In the genomic region with DNA sequence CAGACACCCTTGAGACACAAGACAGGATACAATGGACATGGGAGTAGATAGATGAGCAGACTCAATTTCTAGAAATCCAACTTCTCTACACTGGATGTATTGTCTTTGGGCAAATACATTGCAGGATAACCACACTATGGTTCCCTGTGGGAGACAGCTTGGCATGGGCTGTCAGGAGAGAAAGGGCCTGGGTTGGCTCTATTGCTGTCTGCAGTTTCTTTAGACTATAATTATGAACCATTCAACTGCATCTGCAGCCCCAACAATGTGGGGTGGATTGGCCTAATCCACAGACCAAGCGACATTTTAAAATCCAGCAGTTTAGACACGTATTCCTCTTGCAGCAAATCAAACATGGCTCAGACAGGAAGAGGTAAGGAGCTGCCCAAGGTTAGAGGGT, we compare ENCODE assay signal across 23 cellular contexts.
A peak's percentile ranks its signal among the peaks of the same experiment; 100 is the strongest.
DNase-seq lines count a peak whose midpoint lies in the region; ATAC-seq and TF ChIP-seq lines count a peak whose summit lies in the region.
"Had no signal": no experiment of that assay in that cellular context is flagged by ENCODE, and none has a peak within 500 bp of the region (broad histone marks: within the 10 kb centered on the region; RNA-seq: fewer than 3 reads in every experiment).

No MANE protein-coding gene starts in this region.

- H3K4me3 Mint-ChIP-seq in activated naive CD4-positive, alpha-beta T cell treated with anti-CD3 and anti-CD28 coated beads for 36 hours = no peak overlapping the region
- no peak overlapping the region for H3K4me3 Mint-ChIP-seq in activated naive CD8-positive, alpha-beta T cell treated with anti-CD3 and anti-CD28 coated beads for 36 hours
- peak overlapping the region; percentile 84 for H3K4me3 Mint-ChIP-seq in stimulated activated effector memory CD8-positive, alpha-beta T cell treated with anti-CD3 and anti-CD28 coated beads, Interleukin-12 subunit alpha, Interleukin-12 subunit beta, amount 100 ng/mL, for 72 hours
- H3K4me3 Mint-ChIP-seq in nephron progenitor cell = no peak overlapping the region
- H3K4me3 Mint-ChIP-seq: dendritic cell treated with granulocyte-macrophage colony-stimulating factor and Interleukin-4, amounts not matched to agents 40 ng/mL and 50 ng/mL, for 4 days had no signal

- H3K27ac Mint-ChIP-seq in activated naive CD4-positive, alpha-beta T cell treated with anti-CD3 and anti-CD28 coated beads for 36 hours = peak overlapping the region; percentile 96
- peak overlapping the region; percentile 99 for H3K27ac Mint-ChIP-seq in activated naive CD8-positive, alpha-beta T cell treated with anti-CD3 and anti-CD28 coated beads for 36 hours
- H3K27ac Mint-ChIP-seq in stimulated activated effector memory CD8-positive, alpha-beta T cell treated with anti-CD3 and anti-CD28 coated beads, Interleukin-12 subunit alpha, Interleukin-12 subunit beta, amount 100 ng/mL, for 72 hours = peak overlapping the region; percentile 96
- no peak overlapping the region for H3K27ac Mint-ChIP-seq in nephron progenitor cell
- H3K27ac Mint-ChIP-seq: dendritic cell treated with granulocyte-macrophage colony-stimulating factor and Interleukin-4, amounts not matched to agents 40 ng/mL and 50 ng/mL, for 4 days had no signal

- CTCF ChIA-PET in activated naive CD4-positive, alpha-beta T cell treated with anti-CD3 and anti-CD28 coated beads for 36 hours (lab: Charles Lee) = interaction anchor here (0.7 to 8.1 kb wide), 5 partner anchors 16 to 103 kb away, joined by 3 to 59 read pairs (median 6); no protein-coding TSS in a partner anchor

- peaks cover 69% of the 10 kb centered on the region for H3K4me1 Mint-ChIP-seq in activated naive CD4-positive, alpha-beta T cell treated with anti-CD3 and anti-CD28 coated beads for 36 hours (ENCODE audit: low read depth)
- peaks cover 65% of the 10 kb centered on the region for H3K4me1 Mint-ChIP-seq in activated naive CD8-positive, alpha-beta T cell treated with anti-CD3 and anti-CD28 coated beads for 36 hours
- H3K4me1 Mint-ChIP-seq in stimulated activated effector memory CD8-positive, alpha-beta T cell treated with anti-CD3 and anti-CD28 coated beads, Interleukin-12 subunit alpha, Interleukin-12 subunit beta, amount 100 ng/mL, for 72 hours = peaks cover 63% of the 10 kb centered on the region
- peaks cover 58% of the 10 kb centered on the region for H3K4me1 Mint-ChIP-seq in nephron progenitor cell

- DNase-seq in activated naive CD4-positive, alpha-beta T cell treated with anti-CD3 and anti-CD28 coated beads for 36 hours = no peak
- DNase-seq in activated naive CD4-positive, alpha-beta T cell treated with anti-CD3 and anti-CD28 coated beads, Interleukin-2, amount 50 U/mL, for 16 hours = no peak
- no peak for DNase-seq in activated naive CD8-positive, alpha-beta T cell treated with anti-CD3 and anti-CD28 coated beads for 36 hours
- DNase-seq in stimulated activated effector memory CD8-positive, alpha-beta T cell treated with anti-CD3 and anti-CD28 coated beads, Interleukin-12 subunit alpha, Interleukin-12 subunit beta, amount 100 ng/mL, for 72 hours (ENCODE audit: low spot score in 2 of 2) = no peak
- no peak for DNase-seq in nephron progenitor cell
- no peak for DNase-seq in cortex of kidney (lab: John Stamatoyannopoulos, UW)
- DNase-seq: activated CD4-positive, CD25-positive, alpha-beta regulatory T cell treated with anti-CD3 and anti-CD28 coated beads, Interleukin-2, amount 50 U/mL, for 72 hours; DMS79 treated with DMSO at 0.1 percent for 48 hours; heart right ventricle; Karpas-422; left ventricle myocardium superior; NCI-H1048; NCI-H510A treated with DMSO at 0.1 percent for 48 hours; psoas muscle; stimulated activated CD4-positive, alpha-beta T cell treated with anti-CD3 and anti-CD28 coated beads, Interleukin-2, amount 100 ng/mL, for 24 hours; stimulated activated naive CD4-positive, alpha-beta T cell treated with Interleukin-2 at 50 U/mL for 16 hours; trophoblast cell had no signal

- peaks cover 1% of the 10 kb centered on the region for H3K36me3 Mint-ChIP-seq in activated naive CD4-positive, alpha-beta T cell treated with anti-CD3 and anti-CD28 coated beads for 36 hours (ENCODE audit: low read depth)
- peaks cover 5% of the 10 kb centered on the region for H3K36me3 Mint-ChIP-seq in activated naive CD8-positive, alpha-beta T cell treated with anti-CD3 and anti-CD28 coated beads for 36 hours
- H3K36me3 Mint-ChIP-seq in stimulated activated effector memory CD8-positive, alpha-beta T cell treated with anti-CD3 and anti-CD28 coated beads, Interleukin-12 subunit alpha, Interleukin-12 subunit beta, amount 100 ng/mL, for 72 hours = peaks cover 21% of the 10 kb centered on the region
- H3K36me3 Mint-ChIP-seq in nephron progenitor cell (ENCODE audit: low read depth) = no peaks in the 10 kb centered on the region

- no peak for ATAC-seq in stimulated activated effector memory CD8-positive, alpha-beta T cell treated with anti-CD3 and anti-CD28 coated beads, Interleukin-12 subunit alpha, Interleukin-12 subunit beta, amount 100 ng/mL, for 72 hours
- ATAC-seq in GM18858 (IDR thresholded peaks at IDR 0.05; ENCODE audit: unreplicated experiment) = no peak
- ATAC-seq: heart right ventricle, left ventricle myocardium superior, psoas muscle, SK-N-SH treated with all-trans-retinoic acid at 6 μM for 48 hours had no signal

- TF ChIP-seq CTCF in nephron progenitor cell (IDR thresholded peaks at IDR 0.05) = no peak

- H3K36me3 ChIP-seq in KOPT-K1 (ENCODE audit: insufficient read depth, low read length) = no peaks in the 10 kb centered on the region
- H3K36me3 ChIP-seq: breast epithelium, heart right ventricle had no signal

- no peaks in the 10 kb centered on the region for H3K9me3 Mint-ChIP-seq in activated naive CD4-positive, alpha-beta T cell treated with anti-CD3 and anti-CD28 coated beads for 36 hours
- no peaks in the 10 kb centered on the region for H3K9me3 Mint-ChIP-seq in activated naive CD8-positive, alpha-beta T cell treated with anti-CD3 and anti-CD28 coated beads for 36 hours
- no peaks in the 10 kb centered on the region for H3K9me3 Mint-ChIP-seq in stimulated activated effector memory CD8-positive, alpha-beta T cell treated with anti-CD3 and anti-CD28 coated beads, Interleukin-12 subunit alpha, Interleukin-12 subunit beta, amount 100 ng/mL, for 72 hours
- H3K9me3 Mint-ChIP-seq in nephron progenitor cell = no peaks in the 10 kb centered on the region
- H3K9me3 Mint-ChIP-seq: dendritic cell treated with granulocyte-macrophage colony-stimulating factor and Interleukin-4, amounts not matched to agents 40 ng/mL and 50 ng/mL, for 4 days had no signal

- no peaks in the 10 kb centered on the region for H3K9me3 ChIP-seq in KOPT-K1 (ENCODE audit: insufficient read depth, low read length, poor library complexity, severe bottlenecking)
- H3K9me3 ChIP-seq: breast epithelium, heart right ventricle, psoas muscle had no signal

- intact Hi-C loops in activated naive CD4-positive, alpha-beta T cell treated with anti-CD3 and anti-CD28 coated beads for 36 hours (cut with micrococcal nuclease) = loop anchor here (5.0 kb wide), 1 partner anchor 205 kb away; no protein-coding TSS in a partner anchor

- no peaks in the 10 kb centered on the region for H3K27me3 Mint-ChIP-seq in activated naive CD4-positive, alpha-beta T cell treated with anti-CD3 and anti-CD28 coated beads for 36 hours (ENCODE audit: low read depth)
- no peaks in the 10 kb centered on the region for H3K27me3 Mint-ChIP-seq in activated naive CD8-positive, alpha-beta T cell treated with anti-CD3 and anti-CD28 coated beads for 36 hours
- peaks cover 53% of the 10 kb centered on the region for H3K27me3 Mint-ChIP-seq in nephron progenitor cell (ENCODE audit: low read depth, poor library complexity)

- H3K27ac ChIP-seq in KOPT-K1 (ENCODE audit: low read depth, low read length, poor library complexity, severe bottlenecking) = peak overlapping the region; percentile 99
- H3K27ac ChIP-seq: breast epithelium, psoas muscle, RWPE1 had no signal
